In the genomic region with DNA sequence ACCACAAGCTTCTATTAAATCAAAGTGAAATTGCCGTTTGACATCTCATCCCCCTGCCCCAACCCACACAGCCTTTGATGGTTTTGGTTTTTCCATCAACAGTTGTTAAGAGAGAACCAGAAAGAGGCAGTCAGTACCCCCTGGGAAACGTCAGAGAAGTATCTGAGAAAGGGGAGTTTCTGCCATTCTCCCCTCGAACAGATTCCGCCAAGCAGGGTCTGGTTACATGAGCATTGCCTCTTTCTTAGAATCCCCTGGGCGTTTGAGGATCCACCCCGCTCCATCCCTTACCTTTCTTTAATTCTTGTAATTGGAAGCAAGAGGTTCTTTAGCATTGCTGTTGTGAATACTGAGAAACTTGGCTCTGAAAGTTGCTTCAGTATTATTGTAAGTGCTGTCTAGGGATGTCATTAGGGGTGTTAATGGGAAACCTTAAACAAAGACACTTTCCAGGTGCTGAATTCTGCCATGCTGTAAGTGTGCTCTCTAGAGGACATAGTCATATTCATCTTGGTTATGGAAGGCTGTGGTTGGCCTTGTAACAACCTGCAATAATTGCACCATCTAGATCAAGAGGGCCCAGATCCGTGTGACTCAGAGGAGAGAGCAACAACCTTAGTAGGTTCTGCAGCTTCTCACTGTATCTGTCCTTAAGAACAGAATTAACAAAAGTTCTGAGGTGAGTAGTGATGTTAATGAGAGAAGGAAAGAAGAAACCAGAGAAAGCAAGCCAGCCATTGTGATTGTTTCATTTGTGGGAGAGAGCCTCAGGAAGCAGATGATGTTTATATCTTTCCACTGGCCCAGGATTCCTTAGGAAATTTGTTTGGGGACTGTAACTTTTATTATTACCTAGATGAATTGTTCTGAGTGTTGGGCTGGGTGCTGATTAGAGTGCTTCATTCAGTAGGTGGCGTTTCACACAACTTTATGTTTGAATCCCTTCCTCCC, we compare ENCODE assay signal across 9 cellular contexts. TPM values are rescaled to one million over a fixed set of nuclear protein-coding genes. Genes with fewer than 3 reads are reported as not detected.
DNase-seq lines count a peak whose midpoint lies in the region; ATAC-seq, FAIRE-seq and TF ChIP-seq lines count a peak whose summit lies in the region.
"Had no signal": no experiment of that assay in that cellular context is flagged by ENCODE, and none has a peak within 500 bp of the region (broad histone marks: within the 10 kb centered on the region; RNA-seq: fewer than 3 reads in every experiment).

No MANE protein-coding gene starts in this region.

- no peak overlapping the region for H3K4me3 ChIP-seq in A549
- no peak overlapping the region for H3K4me3 ChIP-seq in GM23338
- H3K4me3 ChIP-seq in brain microvascular endothelial cell (ENCODE audit: low read depth, low read length): no peak overlapping the region

- no peak for TF ChIP-seq EP300 in A549 (IDR thresholded peaks at IDR 0.05)

- H3K4me3 Mint-ChIP-seq in GM23338 (peak overlapping the region; percentile 15; the same call in 2 of the 3 replicates), nephron (no peak overlapping the region)

- no peak overlapping the region for H2AFZ ChIP-seq in GM23338

- WGBS in A549 (ENCODE audit: missing lambda C conversion rate): 80% methylated on average over 8 of the region's 8 CpGs

- peaks cover 29% of the 10 kb centered on the region for H3K36me3 ChIP-seq in GM23338 (ENCODE audit: insufficient read depth)
- peaks cover 27% of the 10 kb centered on the region for H3K36me3 ChIP-seq in brain microvascular endothelial cell (replicated peaks)

- TF ChIP-seq RAD21 in A549 (conservative IDR thresholded peaks at IDR 0.05 in 1 of 2, IDR thresholded peaks at IDR 0.05 in 1 of 2): no peak

- peaks cover 100% of the 10 kb centered on the region for H3K79me2 ChIP-seq in GM23338 (replicated peaks; ENCODE audit: insufficient read depth)

- H3K27me3 Mint-ChIP-seq in GM23338 (ENCODE audit: insufficient read depth, low read depth, poor library complexity) (peaks cover 5% of the 10 kb centered on the region), nephron (ENCODE audit: low read depth) (no peaks in the 10 kb centered on the region)

- no peaks in the 10 kb centered on the region for H3K9me2 ChIP-seq in GM23338 (ENCODE audit: insufficient read depth)

- ATAC-seq in A549 (peak; percentile 71 to 91), GM23338 (peak; percentile 55), HG02623 (IDR thresholded peaks at IDR 0.05; ENCODE audit: unreplicated experiment) (no peak), GM21717 (IDR thresholded peaks at IDR 0.05; ENCODE audit: unreplicated experiment) (no peak)

- H3K27me3 ChIP-seq in GM23338 (ENCODE audit: insufficient read depth) (no peaks in the 10 kb centered on the region), brain microvascular endothelial cell (replicated peaks) (no peaks in the 10 kb centered on the region)

- POLR2A ChIA-PET in A549 (lab: Yijun Ruan, JAX): interaction anchor here (1.6 kb wide), 1 partner anchor 9 kb away, joined by 14 read pairs; a partner anchor contains a TSS

- H3K27ac ChIP-seq in A549: peak overlapping the region; percentile 63 to 78
- peak overlapping the region; percentile 37 for H3K27ac ChIP-seq in GM23338 (ENCODE audit: low read depth)
- no peak overlapping the region for H3K27ac ChIP-seq in brain microvascular endothelial cell

- H3K4me1 ChIP-seq in A549: peaks cover 21% of the 10 kb centered on the region
- H3K4me1 ChIP-seq in GM23338 (ENCODE audit: insufficient read depth): peaks cover 6% of the 10 kb centered on the region

- in situ Hi-C loops in brain microvascular endothelial cell (cut with HindIII; ENCODE audit: low pct_ligation_motif_present, low sequenced_read_pairs): no loop called here

- H3K9me3 Mint-ChIP-seq in GM23338 (no peaks in the 10 kb centered on the region), nephron (no peaks in the 10 kb centered on the region)

- FAIRE-seq in A549 (lab: Jason Lieb, UNC) (no peak), RCC 7860 (lab: Jason Lieb, UNC) (no peak)
- FAIRE-seq: islet of Langerhans had no signal

- no peaks in the 10 kb centered on the region for H3F3A ChIP-seq in GM23338 (replicated peaks; ENCODE audit: low read depth)

- DNase-seq in A549 (ENCODE audit: low read depth in 1 of 2, low spot score in 1 of 2): peak in 1 of 2 experiments; percentile 49
- DNase-seq in GM23338 (ENCODE audit: low spot score): peak; percentile 49
- peak; percentile 8 for DNase-seq in RCC 7860 (ENCODE audit: low spot score)
- DNase-seq in brain microvascular endothelial cell: peak; percentile 32
- no peak for DNase-seq in DMS79 treated with DMSO at 0.1 percent for 48 hours (lab: John Stamatoyannopoulos, UW)

- H3K27ac Mint-ChIP-seq in GM23338 (peak overlapping the region; percentile 91), nephron (peak overlapping the region in 2 of 3 experiments; percentile 18 to 52)

- peaks cover 78% of the 10 kb centered on the region for H4K20me1 ChIP-seq in GM23338 (replicated peaks; ENCODE audit: insufficient read depth)

- H3K4me1 Mint-ChIP-seq in GM23338 (peaks cover 32% of the 10 kb centered on the region), nephron (peaks cover 24% of the 10 kb centered on the region)

- H3K9me3 ChIP-seq in A549: no peaks in the 10 kb centered on the region

- CTCF ChIA-PET in A549 (lab: Yijun Ruan, JAX): interaction anchor here (0.7 to 2.5 kb wide), 7 partner anchors 9 to 236 kb away, joined by 3 to 17 read pairs (median 4); a partner anchor contains a TSS

- H3K4me2 ChIP-seq in A549 (peak overlapping the region; percentile 51), GM23338 (peak overlapping the region; percentile 45; the same call in 1 of the 2 replicates)

- H3K36me3 Mint-ChIP-seq in GM23338 (ENCODE audit: low read depth) (peaks cover 38% of the 10 kb centered on the region), nephron (ENCODE audit: low read depth) (peaks cover 37% of the 10 kb centered on the region)

- no peak for TF ChIP-seq POLR2A in A549 (IDR thresholded peaks at IDR 0.05; ENCODE audit: low read length)

- TF ChIP-seq CTCF in A549 (IDR thresholded peaks at IDR 0.05): no peak
- TF ChIP-seq CTCF in GM23338 (conservative IDR thresholded peaks at IDR 0.05; ENCODE audit: low read depth in 2 of 2): no peak; a peak in 1 of 4 replicates
- peak; percentile 1 for TF ChIP-seq CTCF in brain microvascular endothelial cell (IDR thresholded peaks at IDR 0.05; ENCODE audit: low read depth, low read length, missing control alignments)
- no peak for TF ChIP-seq CTCF in nephron (IDR thresholded peaks at IDR 0.05; ENCODE audit: unreplicated experiment in 3 of 3)

TF ChIP-seq in A549, 52 proteins besides CTCF, POLR2A, EP300 and RAD21 (continues in another document):
- TF ChIP-seq HDAC2 (IDR thresholded peaks at IDR 0.05) (no peak), ZSCAN20 (CRISPR knock-in tag; IDR thresholded peaks at IDR 0.05) (no peak), FOXS1 (CRISPR knock-in tag; IDR thresholded peaks at IDR 0.05) (no peak), NR3C1 (IDR thresholded peaks at IDR 0.05) (no peak), ZNF302 (CRISPR knock-in tag; IDR thresholded peaks at IDR 0.05) (no peak), RNF2 (IDR thresholded peaks at IDR 0.05; ENCODE audit: borderline replicate concordance, low read depth) (no peak), NFE2L2 (conservative IDR thresholded peaks at IDR 0.05; ENCODE audit: low read length) (no peak)
- TF ChIP-seq, protein P1, sequence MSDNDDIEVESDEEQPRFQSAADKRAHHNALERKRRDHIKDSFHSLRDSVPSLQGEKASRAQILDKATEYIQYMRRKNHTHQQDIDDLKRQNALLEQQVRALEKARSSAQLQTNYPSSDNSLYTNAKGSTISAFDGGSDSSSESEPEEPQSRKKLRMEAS (IDR thresholded peaks at IDR 0.05): no peak

TF ChIP-seq in GM23338, 12 proteins besides CTCF, POLR2A, EP300 and RAD21 (continues in another document):
- TF ChIP-seq EZH2 (IDR thresholded peaks at IDR 0.05; ENCODE audit: low read depth, unreplicated experiment): no peak
- no peak for TF ChIP-seq EZH2phosphoT487 (IDR thresholded peaks at IDR 0.05; ENCODE audit: unreplicated experiment)

RNA-seq across cellular contexts. Expression of a gene that starts 8.9 kb away (rescaled TPM):
- polyA plus RNA-seq in A549 (2011; rRNA removed): 1,088 and 1,255 TPM in 2 replicates
- 277 and 358 TPM in 2 replicates for polyA plus RNA-seq in A549 (2012; cell fraction: cytosol; rRNA removed)
- polyA plus RNA-seq in A549 (2012; cell fraction: nucleus; rRNA removed): 227 and 596 TPM in 2 replicates
- 302 to 341 TPM (median 331 TPM) in 3 replicates for polyA plus RNA-seq in A549 (2017; fragmentation: RNase III; extraction: RNeasy Plus Mini Kit Qiagen cat#74134 plus additional on column Dnase treatment)
- polyA minus RNA-seq in A549 (2011; rRNA and poly(A)+ RNA removed): 371 and 381 TPM in 2 replicates
- total RNA-seq in GM23338 (2014; rRNA removed; shearing (Covaris generic)): 336 and 349 TPM in 2 replicates
- polyA plus RNA-seq in GM23338 (2016; fragmentation: Nextera tagmentation; extraction: Ambion mirVana): 240 and 245 TPM in 2 replicates

RNA-seq across cellular contexts. Expression of a gene that starts 43.1 kb away (rescaled TPM):
- polyA plus RNA-seq in A549 (2011; rRNA removed) (1.7 TPM in 2 replicates), A549 (2017; fragmentation: RNase III; extraction: RNeasy Plus Mini Kit Qiagen cat#74134 plus additional on column Dnase treatment) (1.5 to 1.7 TPM (median 1.7 TPM) in 3 replicates), GM23338 (2016; fragmentation: Nextera tagmentation; extraction: Ambion mirVana) (8.7 and 10.5 TPM in 2 replicates)
- 1.3 and 1.9 TPM in 2 replicates for polyA plus RNA-seq in A549 (2012; cell fraction: cytosol; rRNA removed)
- 2.6 and 3.3 TPM in 2 replicates for polyA plus RNA-seq in A549 (2012; cell fraction: nucleus; rRNA removed)
- polyA minus RNA-seq in A549 (2011; rRNA and poly(A)+ RNA removed): 5.5 and 5.9 TPM in 2 replicates
- 17.8 and 32.6 TPM in 2 replicates for total RNA-seq in GM23338 (2014; rRNA removed; shearing (Covaris generic))

Comparison
In these comparisons a context has a peak if more than half of its experiments do, and no peak if none do; other contexts are left out.
1. ATAC-seq: peak in A549 (2 of 2) and GM23338 (single experiment); none in HG02623 (single experiment) and GM21717 (single experiment).